Comparison of ENCODE assay signal across 1 cellular context in genomic region chr3:52722491-52722890, GRCh38.
TF ChIP-seq lines count a peak whose summit lies in the region.

No MANE protein-coding gene starts in this region.

TF ChIP-seq in SK-N-SH, 30 proteins besides CTCF, POLR2A, EP300 and RAD21:
- TF ChIP-seq TCF12 (IDR thresholded peaks at IDR 0.05), result no peak
- TF ChIP-seq, protein P1, sequence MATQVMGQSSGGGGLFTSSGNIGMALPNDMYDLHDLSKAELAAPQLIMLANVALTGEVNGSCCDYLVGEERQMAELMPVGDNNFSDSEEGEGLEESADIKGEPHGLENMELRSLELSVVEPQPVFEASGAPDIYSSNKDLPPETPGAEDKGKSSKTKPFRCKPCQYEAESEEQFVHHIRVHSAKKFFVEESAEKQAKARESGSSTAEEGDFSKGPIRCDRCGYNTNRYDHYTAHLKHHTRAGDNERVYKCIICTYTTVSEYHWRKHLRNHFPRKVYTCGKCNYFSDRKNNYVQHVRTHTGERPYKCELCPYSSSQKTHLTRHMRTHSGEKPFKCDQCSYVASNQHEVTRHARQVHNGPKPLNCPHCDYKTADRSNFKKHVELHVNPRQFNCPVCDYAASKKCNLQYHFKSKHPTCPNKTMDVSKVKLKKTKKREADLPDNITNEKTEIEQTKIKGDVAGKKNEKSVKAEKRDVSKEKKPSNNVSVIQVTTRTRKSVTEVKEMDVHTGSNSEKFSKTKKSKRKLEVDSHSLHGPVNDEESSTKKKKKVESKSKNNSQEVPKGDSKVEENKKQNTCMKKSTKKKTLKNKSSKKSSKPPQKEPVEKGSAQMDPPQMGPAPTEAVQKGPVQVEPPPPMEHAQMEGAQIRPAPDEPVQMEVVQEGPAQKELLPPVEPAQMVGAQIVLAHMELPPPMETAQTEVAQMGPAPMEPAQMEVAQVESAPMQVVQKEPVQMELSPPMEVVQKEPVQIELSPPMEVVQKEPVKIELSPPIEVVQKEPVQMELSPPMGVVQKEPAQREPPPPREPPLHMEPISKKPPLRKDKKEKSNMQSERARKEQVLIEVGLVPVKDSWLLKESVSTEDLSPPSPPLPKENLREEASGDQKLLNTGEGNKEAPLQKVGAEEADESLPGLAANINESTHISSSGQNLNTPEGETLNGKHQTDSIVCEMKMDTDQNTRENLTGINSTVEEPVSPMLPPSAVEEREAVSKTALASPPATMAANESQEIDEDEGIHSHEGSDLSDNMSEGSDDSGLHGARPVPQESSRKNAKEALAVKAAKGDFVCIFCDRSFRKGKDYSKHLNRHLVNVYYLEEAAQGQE (IDR thresholded peaks at IDR 0.05; ENCODE audit: low read depth, low read length), result no peak
- TF ChIP-seq RCOR1 (IDR thresholded peaks at IDR 0.05; ENCODE audit: low read length), result no peak
- TF ChIP-seq EZH2phosphoT487 (IDR thresholded peaks at IDR 0.05; ENCODE audit: borderline replicate concordance, low read depth), result no peak
- TF ChIP-seq RFX5 (IDR thresholded peaks at IDR 0.05; ENCODE audit: low read length), result no peak
- TF ChIP-seq, protein P2, sequence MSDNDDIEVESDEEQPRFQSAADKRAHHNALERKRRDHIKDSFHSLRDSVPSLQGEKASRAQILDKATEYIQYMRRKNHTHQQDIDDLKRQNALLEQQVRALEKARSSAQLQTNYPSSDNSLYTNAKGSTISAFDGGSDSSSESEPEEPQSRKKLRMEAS (IDR thresholded peaks at IDR 0.05; ENCODE audit: low read depth), result no peak
- no peak for TF ChIP-seq POLR2AphosphoS5 (IDR thresholded peaks at IDR 0.05; ENCODE audit: low read depth, low read length)
- TF ChIP-seq TEAD4 (IDR thresholded peaks at IDR 0.05; ENCODE audit: borderline replicate concordance, insufficient read depth), result no peak
- no peak for TF ChIP-seq NFIC (IDR thresholded peaks at IDR 0.05; ENCODE audit: borderline replicate concordance)
- TF ChIP-seq MEF2A (IDR thresholded peaks at IDR 0.05; ENCODE audit: borderline replicate concordance, low read depth), result no peak
- TF ChIP-seq SMC3 (IDR thresholded peaks at IDR 0.05; ENCODE audit: low read depth, low read length), result no peak
- TF ChIP-seq FOSL2 (IDR thresholded peaks at IDR 0.05; ENCODE audit: borderline replicate concordance, low read depth), result no peak
- no peak for TF ChIP-seq ELF1 (IDR thresholded peaks at IDR 0.05)
- no peak for TF ChIP-seq CHD2 (IDR thresholded peaks at IDR 0.05; ENCODE audit: low read length, partially characterized antibody)
TF ChIP-seq in SK-N-SH: peak in this region for 0.
